ENCODE assay signal across 33 cellular contexts in the genomic region with DNA sequence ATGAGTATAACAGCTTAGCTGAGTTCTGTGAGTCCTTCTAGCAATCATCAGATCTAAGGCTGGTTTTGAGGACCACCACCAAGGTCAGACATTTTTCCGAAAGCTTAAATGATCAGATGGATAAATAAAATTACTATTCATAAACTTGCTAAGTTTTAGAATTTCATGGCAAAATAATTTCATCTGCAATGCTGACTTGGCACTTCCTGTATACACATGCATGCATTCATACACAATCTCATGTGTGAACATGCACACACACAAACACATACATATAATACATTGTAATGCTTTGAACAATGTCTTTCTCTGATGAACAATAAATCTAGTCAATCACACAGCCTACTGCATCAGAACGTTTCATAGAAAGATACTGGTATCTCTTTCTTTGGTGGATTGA.
"Had no signal": no experiment of that assay in that cellular context is flagged by ENCODE, and none has a peak within 500 bp of the region (broad histone marks: within the 10 kb centered on the region; RNA-seq: fewer than 3 reads in every experiment).

No MANE protein-coding gene starts in this region.

- H3K9me3 ChIP-seq: adrenal gland, ascending aorta, body of pancreas, breast epithelium had no signal

- H3K4me1 ChIP-seq: adrenal gland, ascending aorta, body of pancreas, breast epithelium had no signal

- H3K27me3 ChIP-seq: adrenal gland, ascending aorta, body of pancreas, brain microvascular endothelial cell, breast epithelium, cardiac muscle cell had no signal

- H3K27ac ChIP-seq: adrenal gland, ascending aorta, body of pancreas, brain microvascular endothelial cell, breast epithelium, cardiac muscle cell had no signal

- FAIRE-seq: astrocyte, bronchial epithelial cell, colon had no signal

- ATAC-seq: activated naive CD4-positive, alpha-beta T cell treated with anti-CD3 and anti-CD28 coated beads, Interleukin-2, amount 50 U/mL, for 72 hours; activated naive CD8-positive, alpha-beta T cell treated with anti-CD3 and anti-CD28 coated beads, Interleukin-2, amount 50 U/mL, for 24 hours; activated T-cell treated with anti-CD3 and anti-CD28 coated beads, Interleukin-2, amount 50 U/mL, for 4 hours; activated T-cell treated with anti-CD3 and anti-CD28 coated beads, Interleukin-2, amount 50 U/mL, for 72 hours; activated T-helper 17 cell treated with anti-CD3 and anti-CD28 coated beads, Interleukin-2, amount 50 U/mL, for 72 hours; body of pancreas had no signal

- H3K4me3 ChIP-seq: adrenal gland, ascending aorta, body of pancreas, breast epithelium, cardiac muscle cell had no signal

- H3K36me3 ChIP-seq: adrenal gland, ascending aorta, brain microvascular endothelial cell, breast epithelium, cardiac muscle cell had no signal

- DNase-seq: activated effector memory CD4-positive, alpha-beta T cell treated with anti-CD3 and anti-CD28 coated beads, Interleukin-2, amount 50 U/mL, for 16 hours; activated effector memory CD4-positive, alpha-beta T cell treated with Interleukin-2 at 50 U/mL for 16 hours; activated gamma-delta T cell; activated gamma-delta T cell treated with Interleukin-2 at 50 U/mL for 16 hours; activated naive CD4-positive, alpha-beta T cell; activated naive CD4-positive, alpha-beta T cell treated with anti-CD3 and anti-CD28 coated beads for 36 hours; activated naive CD4-positive, alpha-beta T cell treated with anti-CD3 and anti-CD28 coated beads, Interleukin-2, amount 10 ng/mL, durations not matched to agents 7 days and 5 days; activated naive CD4-positive, alpha-beta T cell treated with anti-CD3 and anti-CD28 coated beads, Interleukin-2, amount 50 U/mL, for 16 hours; activated naive CD4-positive, alpha-beta T cell treated with Interleukin-2 at 50 U/mL for 16 hours; activated naive CD8-positive, alpha-beta T cell treated with anti-CD3 and anti-CD28 coated beads for 36 hours; activated naive CD8-positive, alpha-beta T cell treated with anti-CD3 and anti-CD28 coated beads, Interleukin-2, amount 10 ng/mL, durations not matched to agents 7 days and 5 days; activated naive CD8-positive, alpha-beta T cell treated with anti-CD3 and anti-CD28 coated beads, Interleukin-2, amount 50 U/mL, for 24 hours; activated T-cell treated with anti-CD3 and anti-CD28 coated beads, Interleukin-2, amount 50 U/mL, for 4 hours; activated T-cell treated with anti-CD3 and anti-CD28 coated beads, Interleukin-2, amount 50 U/mL, for 48 hours; activated T-cell treated with anti-CD3 and anti-CD28 coated beads, Interleukin-2, amount 50 U/mL, for 72 hours; adrenal gland; amniotic stem cell; amygdala; anterior cingulate cortex; aorta; body of pancreas; brain microvascular endothelial cell; caudate nucleus; central memory CD4-positive, alpha-beta T cell; cerebellar nuclear complex had no signal
